In genomic region chr2:68961380-68961779, GRCh38 we compare ENCODE assay signal across 23 cellular contexts. TPM values are rescaled to one million over a fixed set of nuclear protein-coding genes. Genes with fewer than 3 reads are reported as not detected.
DNase-seq lines count a peak whose midpoint lies in the region; ATAC-seq, FAIRE-seq and TF ChIP-seq lines count a peak whose summit lies in the region.
"Had no signal": no experiment of that assay in that cellular context is flagged by ENCODE, and none has a peak within 500 bp of the region (broad histone marks: within the 10 kb centered on the region; RNA-seq: fewer than 3 reads in every experiment).

No MANE protein-coding gene starts in this region.

- H4K20me1 ChIP-seq in HepG2 (ENCODE audit: insufficient read depth, low read length), result no peaks in the 10 kb centered on the region

- WGBS in HepG2 (ENCODE audit: low lambda C conversion rate), result 9% methylated on average over 4 of the region's 4 CpGs

- H2AFZ ChIP-seq in HepG2 (ENCODE audit: low read length), result no peak overlapping the region

- H3K4me3 ChIP-seq in HepG2 (replicated peaks in 1 of 3; ENCODE audit: insufficient read depth in 1 of 3, low read depth in 2 of 3, low read length in 3 of 3), result no peak overlapping the region
- H3K4me3 ChIP-seq: GM12878, HAP-1 had no signal

- peak; percentile 59 for ATAC-seq in HepG2
- no peak for ATAC-seq in HG03139 (IDR thresholded peaks at IDR 0.05; ENCODE audit: unreplicated experiment)
- ATAC-seq in GM21619 (IDR thresholded peaks at IDR 0.05; ENCODE audit: unreplicated experiment), result no peak
- ATAC-seq: GM12878 had no signal

- no peak for TF ChIP-seq RAD21 in HepG2 (CRISPR knock-in tag; IDR thresholded peaks at IDR 0.05)

- POLR2A ChIA-PET in HepG2 (lab: Yijun Ruan, JAX), result no interaction called here

- H3K27ac ChIP-seq in HepG2 (ENCODE audit: extremely low read length, insufficient read depth, low read length), result no peak overlapping the region
- H3K27ac ChIP-seq: KMS-11 had no signal

- CTCF ChIA-PET in HepG2 (lab: Yijun Ruan, JAX; ENCODE audit: low intra/inter-chr PET ratio, low total read pairs), result no interaction called here

- H3K79me2 ChIP-seq in HepG2 (ENCODE audit: insufficient read depth, low read length), result no peaks in the 10 kb centered on the region

- H3K9me3 ChIP-seq in HepG2 (ENCODE audit: low read length), result no peaks in the 10 kb centered on the region
- H3K9me3 ChIP-seq: BE2C, HAP-1 had no signal

- intact Hi-C loops in HepG2 (cut with micrococcal nuclease; ENCODE audit: unreplicated experiment), result no loop called here

- in situ Hi-C loops in HepG2 (cut with HindIII; ENCODE audit: extremely low pct_ligation_motif_present, low pct_unique_long_range_greater_than_20kb), result no loop called here

- TF ChIP-seq EP300 in HepG2 (IDR thresholded peaks at IDR 0.05; ENCODE audit: low read depth in 2 of 2, low read length in 2 of 2), result no peak
- TF ChIP-seq EP300 in HepG2 (CRISPR knock-in tag; IDR thresholded peaks at IDR 0.05; ENCODE audit: borderline replicate concordance), result no peak

- H3K4me1 ChIP-seq in HepG2 (ENCODE audit: insufficient read depth, low read length), result no peaks in the 10 kb centered on the region
- H3K4me1 ChIP-seq: BE2C, HAP-1 had no signal

- H3K27me3 ChIP-seq in HepG2 (ENCODE audit: control insufficient read depth in 1 of 2, insufficient read depth in 2 of 2, low read length in 2 of 2), result peaks cover 0 to 11% of the 10 kb centered on the region in 2 experiments; a peak in 3 of 5 replicates
- H3K27me3 ChIP-seq: BE2C had no signal

- no peak for TF ChIP-seq CTCF in HepG2 (CRISPR knock-in tag; IDR thresholded peaks at IDR 0.05)

- H3K9ac ChIP-seq in HepG2 (ENCODE audit: insufficient read depth, low read depth, low read length), result no peak overlapping the region
- H3K9ac ChIP-seq: KMS-11 had no signal

- no peak for DNase-seq in H54 (ENCODE audit: insufficient read length, low spot score)
- DNase-seq in NCI-H146 treated with DMSO at 0.1 percent for 48 hours (lab: John Stamatoyannopoulos, UW; ENCODE audit: unreplicated experiment), result peak; percentile 5
- no peak for DNase-seq in HepG2 (ENCODE audit: low spot score)
- no peak for DNase-seq in urothelium cell line (ENCODE audit: low spot score)
- DNase-seq in activated T-cell treated with anti-CD3 and anti-CD28 coated beads, Interleukin-2, amount 50 U/mL, for 1 hour, result no peak
- DNase-seq: ACHN; BE2C; C1 segment of cervical spinal cord; CD4-positive, CD25-positive, alpha-beta regulatory T cell; CD8-positive, alpha-beta memory T cell; COR-L47; DMS 273 treated with DMSO at 0.1 percent for 48 hours; DMS53; DND-41; EL had no signal

- no peak overlapping the region for H3K4me2 ChIP-seq in HepG2 (ENCODE audit: low read depth, low read length)
- H3K4me2 ChIP-seq: KMS-11 had no signal

- TF ChIP-seq POLR2A in H54 (IDR thresholded peaks at IDR 0.05; ENCODE audit: low read depth, low read length) (no peak), HepG2 (IDR thresholded peaks at IDR 0.05; ENCODE audit: insufficient read depth in 1 of 2, low read depth in 2 of 2, low read length in 2 of 2) (no peak)

- BruUV-seq in HepG2 (replicated peaks; lab: Mats Ljungman, UMichigan), result no TSS peak

- no peaks in the 10 kb centered on the region for H3K36me3 ChIP-seq in HepG2 (replicated peaks in 1 of 2; ENCODE audit: control insufficient read depth in 1 of 2, insufficient read depth in 2 of 2, low read length in 2 of 2)
- H3K36me3 ChIP-seq: BE2C, HAP-1 had no signal

- FAIRE-seq in H54 (lab: Jason Lieb, UNC) (peak; percentile 60), HepG2 (lab: Jason Lieb, UNC) (no peak), urothelium cell line (lab: Jason Lieb, UNC) (peak; percentile 89)
- FAIRE-seq: GM12878, H1 had no signal

RNA-seq across cellular contexts. Expression of gene GKN2, which starts 8.7 kb away (rescaled TPM):
- total RNA-seq in HepG2 (2016; rRNA removed; fragmentation: Illumina TruSeq; extraction: Trizol), result not detected in 2 replicates
- not detected in 2 replicates for total RNA-seq in HepG2 (2016; cell fraction: cytosol; rRNA removed; fragmentation: Illumina TruSeq; extraction: Trizol; ENCODE audit: low read depth)
- total RNA-seq in HepG2 (2016; cell fraction: insoluble cytoplasmic fraction; rRNA removed; fragmentation: Illumina TruSeq; extraction: Trizol), result not detected in 2 replicates
- total RNA-seq in HepG2 (2016; cell fraction: membrane; rRNA removed; fragmentation: Illumina TruSeq; extraction: Trizol), result not detected in 2 replicates
- not detected in 2 replicates for total RNA-seq in HepG2 (2016; cell fraction: nucleus; rRNA removed; fragmentation: Illumina TruSeq; extraction: Trizol)
- not detected in 2 replicates for polyA plus RNA-seq in HepG2 (2011; rRNA removed)
- not detected in 2 replicates for polyA plus RNA-seq in HepG2 (2011; cell fraction: cytosol; rRNA removed)
- not detected in 2 replicates for polyA plus RNA-seq in HepG2 (2011; cell fraction: nucleus; rRNA removed)
- not detected in 2 replicates for polyA plus RNA-seq in HepG2 (2012)
- not detected in 2 replicates for polyA plus RNA-seq in HepG2 (2016; cell fraction: cytosol; fragmentation: Illumina TruSeq; extraction: Trizol; ENCODE audit: low read depth)
- not detected in 2 replicates for polyA plus RNA-seq in HepG2 (2016; cell fraction: insoluble cytoplasmic fraction; fragmentation: Illumina TruSeq; extraction: Trizol; ENCODE audit: low read depth)
- polyA plus RNA-seq in HepG2 (2016; cell fraction: membrane; fragmentation: Illumina TruSeq; extraction: Trizol; ENCODE audit: low read depth), result not detected in 2 replicates
- polyA plus RNA-seq in HepG2 (2016; cell fraction: nucleus; fragmentation: Illumina TruSeq; extraction: Trizol; ENCODE audit: insufficient read depth, low read depth), result not detected in 2 replicates
- polyA minus RNA-seq in HepG2 (2011; rRNA and poly(A)+ RNA removed; ENCODE audit: low replicate concordance), result not detected in 2 replicates
- polyA minus RNA-seq in HepG2 (2011; cell fraction: cytosol; rRNA and poly(A)+ RNA removed), result not detected in 2 replicates
- polyA minus RNA-seq in HepG2 (2011; cell fraction: nucleus; rRNA and poly(A)+ RNA removed), result not detected in 2 replicates
- total RNA-seq: CD4-positive, CD25-positive, alpha-beta regulatory T cell; CD8-positive, alpha-beta memory T cell; G401; GM12878; H1 had no signal
- polyA plus RNA-seq: CD4-positive, CD25-positive, alpha-beta regulatory T cell; CD8-positive, alpha-beta memory T cell; GM12878; H1 had no signal

RNA-seq across cellular contexts. Expression of gene GKN1, which starts 13.1 kb away (rescaled TPM):
- not detected in 2 replicates for total RNA-seq in HepG2 (2016; rRNA removed; fragmentation: Illumina TruSeq; extraction: Trizol)
- total RNA-seq in HepG2 (2016; cell fraction: cytosol; rRNA removed; fragmentation: Illumina TruSeq; extraction: Trizol; ENCODE audit: low read depth), result not detected in 2 replicates
- not detected in 2 replicates for total RNA-seq in HepG2 (2016; cell fraction: insoluble cytoplasmic fraction; rRNA removed; fragmentation: Illumina TruSeq; extraction: Trizol)
- not detected in 2 replicates for total RNA-seq in HepG2 (2016; cell fraction: membrane; rRNA removed; fragmentation: Illumina TruSeq; extraction: Trizol)
- total RNA-seq in HepG2 (2016; cell fraction: nucleus; rRNA removed; fragmentation: Illumina TruSeq; extraction: Trizol), result not detected in 2 replicates
- polyA plus RNA-seq in HepG2 (2011; rRNA removed), result not detected in 2 replicates
- not detected in 2 replicates for polyA plus RNA-seq in HepG2 (2011; cell fraction: cytosol; rRNA removed)
- not detected in 2 replicates for polyA plus RNA-seq in HepG2 (2011; cell fraction: nucleus; rRNA removed)
- not detected in 2 replicates for polyA plus RNA-seq in HepG2 (2012)
- polyA plus RNA-seq in HepG2 (2016; cell fraction: cytosol; fragmentation: Illumina TruSeq; extraction: Trizol; ENCODE audit: low read depth), result not detected in 2 replicates
- not detected in 2 replicates for polyA plus RNA-seq in HepG2 (2016; cell fraction: insoluble cytoplasmic fraction; fragmentation: Illumina TruSeq; extraction: Trizol; ENCODE audit: low read depth)
- not detected in 2 replicates for polyA plus RNA-seq in HepG2 (2016; cell fraction: membrane; fragmentation: Illumina TruSeq; extraction: Trizol; ENCODE audit: low read depth)
- polyA plus RNA-seq in HepG2 (2016; cell fraction: nucleus; fragmentation: Illumina TruSeq; extraction: Trizol; ENCODE audit: insufficient read depth, low read depth), result not detected in 2 replicates
- not detected in 2 replicates for polyA minus RNA-seq in HepG2 (2011; rRNA and poly(A)+ RNA removed; ENCODE audit: low replicate concordance)
- polyA minus RNA-seq in HepG2 (2011; cell fraction: cytosol; rRNA and poly(A)+ RNA removed), result not detected in 2 replicates
- not detected in 2 replicates for polyA minus RNA-seq in HepG2 (2011; cell fraction: nucleus; rRNA and poly(A)+ RNA removed)
- total RNA-seq: A172; CD4-positive, CD25-positive, alpha-beta regulatory T cell; CD8-positive, alpha-beta memory T cell; G401; GM12878; H1 had no signal
- polyA plus RNA-seq: CD4-positive, CD25-positive, alpha-beta regulatory T cell; CD8-positive, alpha-beta memory T cell; GM12878; H1 had no signal

RNA-seq across cellular contexts. Expression of gene ANTXR1, which starts 51.6 kb away (rescaled TPM):
- 9.2 and 12.7 TPM in 2 replicates for total RNA-seq in HepG2 (2016; rRNA removed; fragmentation: Illumina TruSeq; extraction: Trizol)
- 1.9 and 2.4 TPM in 2 replicates for total RNA-seq in HepG2 (2016; cell fraction: cytosol; rRNA removed; fragmentation: Illumina TruSeq; extraction: Trizol; ENCODE audit: low read depth)
- 7.7 and 13.3 TPM in 2 replicates for total RNA-seq in HepG2 (2016; cell fraction: insoluble cytoplasmic fraction; rRNA removed; fragmentation: Illumina TruSeq; extraction: Trizol)
- 8.7 TPM in 2 replicates for total RNA-seq in HepG2 (2016; cell fraction: membrane; rRNA removed; fragmentation: Illumina TruSeq; extraction: Trizol)
- total RNA-seq in HepG2 (2016; cell fraction: nucleus; rRNA removed; fragmentation: Illumina TruSeq; extraction: Trizol), result 25.0 and 27.3 TPM in 2 replicates
- 3.6 and 4.5 TPM in 2 replicates for polyA plus RNA-seq in HepG2 (2011; rRNA removed)
- 2.8 and 3.6 TPM in 2 replicates for polyA plus RNA-seq in HepG2 (2011; cell fraction: cytosol; rRNA removed)
- polyA plus RNA-seq in HepG2 (2011; cell fraction: nucleus; rRNA removed), result 4.9 and 6.2 TPM in 2 replicates
- polyA plus RNA-seq in HepG2 (2012), result 5.4 and 5.7 TPM in 2 replicates
- 2.8 TPM in 2 replicates for polyA plus RNA-seq in HepG2 (2016; cell fraction: cytosol; fragmentation: Illumina TruSeq; extraction: Trizol; ENCODE audit: low read depth)
- polyA plus RNA-seq in HepG2 (2016; cell fraction: insoluble cytoplasmic fraction; fragmentation: Illumina TruSeq; extraction: Trizol; ENCODE audit: low read depth), result 13.7 and 15.0 TPM in 2 replicates
- 7.6 and 7.7 TPM in 2 replicates for polyA plus RNA-seq in HepG2 (2016; cell fraction: membrane; fragmentation: Illumina TruSeq; extraction: Trizol; ENCODE audit: low read depth)
- polyA plus RNA-seq in HepG2 (2016; cell fraction: nucleus; fragmentation: Illumina TruSeq; extraction: Trizol; ENCODE audit: insufficient read depth, low read depth), result 30.8 and 33.8 TPM in 2 replicates
- polyA minus RNA-seq in HepG2 (2011; rRNA and poly(A)+ RNA removed; ENCODE audit: low replicate concordance), result 9.6 and 50.4 TPM in 2 replicates
- 5.2 and 6.2 TPM in 2 replicates for polyA minus RNA-seq in HepG2 (2011; cell fraction: cytosol; rRNA and poly(A)+ RNA removed)
- polyA minus RNA-seq in HepG2 (2011; cell fraction: nucleus; rRNA and poly(A)+ RNA removed), result 12.5 and 14.8 TPM in 2 replicates
- total RNA-seq: CD4-positive, CD25-positive, alpha-beta regulatory T cell had no signal
- polyA plus RNA-seq: CD4-positive, CD25-positive, alpha-beta regulatory T cell; CD8-positive, alpha-beta memory T cell had no signal
